21 cellular contexts compared by ENCODE assay signal in genomic region chr2:101249826-101250225, GRCh38. TPM values are rescaled to one million over a fixed set of nuclear protein-coding genes. Genes with fewer than 3 reads are reported as not detected.
DNase-seq lines count a peak whose midpoint lies in the region; ATAC-seq, FAIRE-seq and TF ChIP-seq lines count a peak whose summit lies in the region.
"Had no signal": no experiment of that assay in that cellular context is flagged by ENCODE, and none has a peak within 500 bp of the region (broad histone marks: within the 10 kb centered on the region; RNA-seq: fewer than 3 reads in every experiment).

No MANE protein-coding gene starts in this region.

- H3K36me3 ChIP-seq in GM23338 (ENCODE audit: insufficient read depth) (no peaks in the 10 kb centered on the region), K562 (ENCODE audit: control insufficient read depth, insufficient read depth, low read length) (peaks cover 8% of the 10 kb centered on the region; the same call in 2 of the 3 replicates)

- peaks cover 12% of the 10 kb centered on the region for H3K27me3 Mint-ChIP-seq in GM23338 (ENCODE audit: insufficient read depth, low read depth, poor library complexity)
- peaks cover 4% of the 10 kb centered on the region for H3K27me3 Mint-ChIP-seq in nephron (ENCODE audit: low read depth)

- FAIRE-seq in K562 (lab: Jason Lieb, UNC) = no peak
- FAIRE-seq: G401.6 had no signal

- H3K4me2 ChIP-seq in GM23338 (peak overlapping the region; percentile 62; the same call in 1 of the 2 replicates), K562 (ENCODE audit: insufficient read depth, low read length) (no peak overlapping the region)

- H3K27ac ChIP-seq in GM23338 (ENCODE audit: low read depth) (peak overlapping the region; percentile 69), K562 (ENCODE audit: extremely low read depth, low read depth, low read length) (no peak overlapping the region)
- H3K27ac ChIP-seq: C4-2B had no signal

- H3K4me1 Mint-ChIP-seq in GM23338 = peaks cover 43% of the 10 kb centered on the region
- peaks cover 27% of the 10 kb centered on the region for H3K4me1 Mint-ChIP-seq in nephron

- 0 out of 3 replicates have a peak, but pooled peaks cover under 1% of the 10 kb centered on the region for H3K9me3 Mint-ChIP-seq in GM23338
- no peaks in the 10 kb centered on the region for H3K9me3 Mint-ChIP-seq in nephron

- no peak for TF ChIP-seq EP300 in K562 (IDR thresholded peaks at IDR 0.05; ENCODE audit: low read length)

- peaks cover 8% of the 10 kb centered on the region; the same call in 1 of the 2 replicates for H3F3A ChIP-seq in GM23338 (replicated peaks; ENCODE audit: low read depth)

- H4K20me1 ChIP-seq in GM23338 (replicated peaks; ENCODE audit: insufficient read depth) = no peaks in the 10 kb centered on the region; the same call in 1 of the 2 replicates
- H4K20me1 ChIP-seq in K562 (replicated peaks; ENCODE audit: control insufficient read depth, insufficient read depth, low read length) = 0 out of 2 replicates have a peak, but pooled peaks cover 7% of the 10 kb centered on the region

- H3K4me3 ChIP-seq in GM23338 = no peak overlapping the region
- H3K4me3 ChIP-seq in K562 = no peak overlapping the region

- 76% methylated on average over 4 of the region's 5 CpGs for WGBS in K562 (ENCODE audit: insufficient coverage, low coverage, missing lambda C conversion rate)

- H3K4me3 Mint-ChIP-seq in GM23338 (peak overlapping the region; percentile 5; the same call in 1 of the 3 replicates), nephron (peak overlapping the region; percentile 29 to 71 (median 31))

- in situ Hi-C loops in KBM-7 (cut with MboI; ENCODE audit: low pct_unique_long_range_greater_than_20kb, low sequenced_read_pairs) (no loop called here), K562 (cut with MboI) (no loop called here)

- no peak for TF ChIP-seq CTCF in GM23338 (conservative IDR thresholded peaks at IDR 0.05; ENCODE audit: low read depth in 2 of 2)
- TF ChIP-seq CTCF in K562 (IDR thresholded peaks at IDR 0.05 in 2 of 3, conservative IDR thresholded peaks at IDR 0.05 in 1 of 3; ENCODE audit: insufficient read depth in 2 of 3, low read depth in 1 of 3, low read length in 3 of 3) = no peak
- TF ChIP-seq CTCF in nephron (IDR thresholded peaks at IDR 0.05; ENCODE audit: unreplicated experiment in 3 of 3) = no peak

- H2AFZ ChIP-seq in GM23338 (no peak overlapping the region), K562 (ENCODE audit: low read depth, low read length) (no peak overlapping the region)

- H3K27ac Mint-ChIP-seq in GM23338 (peak overlapping the region; percentile 78), nephron (peak overlapping the region; percentile 10 to 77 (median 28))

- peaks cover 4% of the 10 kb centered on the region; the same call in 1 of the 2 replicates for H3K9me3 ChIP-seq in K562 (replicated peaks; ENCODE audit: control insufficient read depth, insufficient read depth, low read depth, low read length)

- no TSS peak for BruUV-seq in K562 (replicated peaks; lab: Mats Ljungman, UMichigan)

- H3K36me3 Mint-ChIP-seq in GM23338 (ENCODE audit: low read depth) (no peaks in the 10 kb centered on the region; the same call in 1 of the 3 replicates), nephron (ENCODE audit: low read depth) (no peaks in the 10 kb centered on the region)

- peak; percentile 8 for ATAC-seq in GM23338
- no peak for ATAC-seq in K562
- ATAC-seq in HG03135 (IDR thresholded peaks at IDR 0.05; ENCODE audit: unreplicated experiment) = no peak
- ATAC-seq: PC-3 had no signal

- H3K27me3 ChIP-seq in GM23338 (ENCODE audit: insufficient read depth) = no peaks in the 10 kb centered on the region
- H3K27me3 ChIP-seq in K562 (ENCODE audit: control insufficient read depth in 2 of 2, insufficient read depth in 2 of 2, low read length in 2 of 2) = no peaks in the 10 kb centered on the region

- CTCF ChIA-PET in K562 (lab: Yijun Ruan, JAX; ENCODE audit: low intra/inter-chr PET ratio) = no interaction called here

- H3K9ac ChIP-seq in K562 (ENCODE audit: insufficient read depth in 1 of 2, low read depth in 2 of 2, low read length in 2 of 2) = no peak overlapping the region

- no peak for TF ChIP-seq RAD21 in K562 (CRISPR knock-in tag; conservative IDR thresholded peaks at IDR 0.05 in 1 of 2, IDR thresholded peaks at IDR 0.05 in 1 of 2)

- POLR2A ChIA-PET in K562 (lab: Yijun Ruan, JAX) = no interaction called here

- H3K9me1 ChIP-seq in K562 (ENCODE audit: control insufficient read depth, insufficient read depth, low read length) = no peaks in the 10 kb centered on the region

- DNase-seq in GM23338 (ENCODE audit: low spot score) (peak; percentile 30), KBM-7 (peak; percentile 29), K562 (ENCODE audit: extremely low read depth in 1 of 4, low spot score in 3 of 4) (no peak), HuH-7 (ENCODE audit: low spot score) (no peak), superior temporal gyrus (ENCODE audit: extremely low spot score) (no peak)
- DNase-seq: AML-193, DND-41, HCEC 1CT, KG1, NCI-H1417, NCI-H187 treated with DMSO at 0.1 percent for 48 hours, NCI-H2227 treated with DMSO at 0.1 percent for 48 hours, NCI-H510A treated with DMSO at 0.1 percent for 48 hours, NCI-H82, PC-3, RPMI8226, SHP77 treated with DMSO at 0.1 percent for 48 hours had no signal

- TF ChIP-seq POLR2A in K562 (conservative IDR thresholded peaks at IDR 0.05) = no peak

- intact Hi-C loops in K562 (cut with micrococcal nuclease) = loop anchor here (5.0 to 10.0 kb wide), 2 partner anchors 95 to 98 kb away; partner anchors contain the start of gene TBC1D8

- H3K4me1 ChIP-seq in GM23338 (ENCODE audit: insufficient read depth) (peaks cover 30% of the 10 kb centered on the region), K562 (replicated peaks in 1 of 2; ENCODE audit: control insufficient read depth in 2 of 2, insufficient read depth in 2 of 2, low read length in 2 of 2) (peaks cover 13 to 17% of the 10 kb centered on the region in 2 experiments)

- no peaks in the 10 kb centered on the region for H3K9me2 ChIP-seq in GM23338 (ENCODE audit: insufficient read depth)

- H3K79me2 ChIP-seq in GM23338 (replicated peaks; ENCODE audit: insufficient read depth) (peaks cover 16% of the 10 kb centered on the region), K562 (ENCODE audit: control insufficient read depth, insufficient read depth, low read length) (peaks cover 21% of the 10 kb centered on the region)

TF ChIP-seq in GM23338, 12 proteins besides CTCF, POLR2A, EP300 and RAD21:
- TF ChIP-seq CREB1 (CRISPR knock-in tag; IDR thresholded peaks at IDR 0.05; ENCODE audit: low read depth) = 0 out of 2 replicates have a peak, but pooled peaks have one; percentile 27
- TF ChIP-seq POLR2AphosphoS5 (IDR thresholded peaks at IDR 0.05; ENCODE audit: low read depth) = no peak

TF ChIP-seq in K562, 482 proteins besides CTCF, POLR2A, EP300 and RAD21:
- 0 out of 2 replicates have a peak, but pooled peaks have one; percentile 14 for TF ChIP-seq ZFX (CRISPR knock-in tag; IDR thresholded peaks at IDR 0.05)
- TF ChIP-seq NFE2L1 (tag; IDR thresholded peaks at IDR 0.05; ENCODE audit: borderline replicate concordance, low read depth) = no peak
- TF ChIP-seq PML (IDR thresholded peaks at IDR 0.05; ENCODE audit: low read length) = no peak

RNA-seq across cellular contexts. Expression of gene CNOT11, which starts 2.9 kb away (rescaled TPM):
- total RNA-seq in GM23338 (2014; rRNA removed; shearing (Covaris generic)) = 59.1 and 74.2 TPM in 2 replicates
- polyA plus RNA-seq in GM23338 (2016; fragmentation: Nextera tagmentation; extraction: Ambion mirVana) = 27.6 and 34.8 TPM in 2 replicates
- total RNA-seq in K562 (2011; cell fraction: chromatin; rRNA removed; ENCODE audit: low replicate concordance) = 56.3 and 58.9 TPM in 2 replicates
- total RNA-seq in K562 (2011; cell fraction: nucleolus; rRNA removed) = 33.7 and 34.5 TPM in 2 replicates
- total RNA-seq in K562 (2011; cell fraction: nucleoplasm; rRNA removed) = 34.8 and 41.8 TPM in 2 replicates
- 44.2 and 59.8 TPM in 2 replicates for total RNA-seq in K562 (2014; rRNA removed)
- total RNA-seq in K562 (2014; rRNA removed; fragmentation: Illumina TruSeq; extraction: Trizol) = 64.2 and 70.6 TPM in 2 replicates
- total RNA-seq in K562 (2015; rRNA removed; fragmentation: Illumina TruSeq; extraction: Trizol) = 91.9 and 92.9 TPM in 2 replicates
- total RNA-seq in K562 (2021) = 61.5 and 66.2 TPM in 2 replicates
- polyA plus RNA-seq in K562 (2011; rRNA removed) = 89.1 and 105 TPM in 2 replicates
- polyA plus RNA-seq in K562 (2011; cell fraction: cytosol; rRNA removed) = 53.5 and 79.9 TPM in 2 replicates
- 150 and 160 TPM in 2 replicates for polyA plus RNA-seq in K562 (2011; cell fraction: nucleus; rRNA removed)
- 41.6 and 49.2 TPM in 2 replicates for polyA plus RNA-seq in K562 (2012)
- 114 and 163 TPM in 2 replicates for polyA plus RNA-seq in K562 (2014; fragmentation: Illumina TruSeq; extraction: Trizol)
- polyA plus RNA-seq in K562 (2014; fragmentation: Nextera tagmentation; extraction: Ambion mirVana) = 10 to 100 TPM; 12.7 to 13.2 TPM
- 54.2 and 62.2 TPM in 2 replicates for polyA plus RNA-seq in K562 (2014; rRNA removed)
- 84.0 and 119 TPM in 2 replicates for polyA minus RNA-seq in K562 (2011; rRNA and poly(A)+ RNA removed)
- polyA minus RNA-seq in K562 (2011; cell fraction: cytosol; rRNA and poly(A)+ RNA removed) = 43.2 and 58.7 TPM in 2 replicates
- polyA minus RNA-seq in K562 (2011; cell fraction: nucleus; rRNA and poly(A)+ RNA removed) = 18.7 and 22.2 TPM in 2 replicates

RNA-seq across cellular contexts. Expression of gene RNF149, which starts 58.7 kb away (rescaled TPM):
- total RNA-seq in GM23338 (2014; rRNA removed; shearing (Covaris generic)) = 42.4 and 47.6 TPM in 2 replicates
- 37.2 and 38.8 TPM in 2 replicates for polyA plus RNA-seq in GM23338 (2016; fragmentation: Nextera tagmentation; extraction: Ambion mirVana)
- total RNA-seq in K562 (2011; cell fraction: chromatin; rRNA removed; ENCODE audit: low replicate concordance) = 82.0 and 197 TPM in 2 replicates
- total RNA-seq in K562 (2011; cell fraction: nucleolus; rRNA removed) = 55.7 and 63.3 TPM in 2 replicates
- 101 and 175 TPM in 2 replicates for total RNA-seq in K562 (2011; cell fraction: nucleoplasm; rRNA removed)
- 24.1 and 25.3 TPM in 2 replicates for total RNA-seq in K562 (2014; rRNA removed)
- 31.5 and 36.1 TPM in 2 replicates for total RNA-seq in K562 (2014; rRNA removed; fragmentation: Illumina TruSeq; extraction: Trizol)
- total RNA-seq in K562 (2015; rRNA removed; fragmentation: Illumina TruSeq; extraction: Trizol) = 23.3 and 28.3 TPM in 2 replicates
- total RNA-seq in K562 (2021) = 21.8 and 22.8 TPM in 2 replicates
- 27.2 and 28.4 TPM in 2 replicates for polyA plus RNA-seq in K562 (2011; rRNA removed)
- polyA plus RNA-seq in K562 (2011; cell fraction: cytosol; rRNA removed) = 8.5 and 12.5 TPM in 2 replicates
- polyA plus RNA-seq in K562 (2011; cell fraction: nucleus; rRNA removed) = 34.9 and 38.9 TPM in 2 replicates
- 12.4 and 17.9 TPM in 2 replicates for polyA plus RNA-seq in K562 (2012)
- 17.7 and 21.3 TPM in 2 replicates for polyA plus RNA-seq in K562 (2014; fragmentation: Illumina TruSeq; extraction: Trizol)
- polyA plus RNA-seq in K562 (2014; fragmentation: Nextera tagmentation; extraction: Ambion mirVana) = 1 to 10 TPM; 9.0 to 9.5 TPM
- polyA plus RNA-seq in K562 (2014; rRNA removed) = 21.0 and 23.3 TPM in 2 replicates
- 31.2 and 33.4 TPM in 2 replicates for polyA minus RNA-seq in K562 (2011; rRNA and poly(A)+ RNA removed)
- polyA minus RNA-seq in K562 (2011; cell fraction: cytosol; rRNA and poly(A)+ RNA removed) = 11.4 and 13.9 TPM in 2 replicates
- polyA minus RNA-seq in K562 (2011; cell fraction: nucleus; rRNA and poly(A)+ RNA removed) = 25.7 and 42.1 TPM in 2 replicates

Comparison
In these comparisons a context has a peak if more than half of its experiments do, and no peak if none do; other contexts are left out.
1. DNase-seq: peak in GM23338 (single experiment) and KBM-7 (single experiment); none in K562 (0 of 4), HuH-7 (single experiment) and superior temporal gyrus (single experiment).